In the genomic region with DNA sequence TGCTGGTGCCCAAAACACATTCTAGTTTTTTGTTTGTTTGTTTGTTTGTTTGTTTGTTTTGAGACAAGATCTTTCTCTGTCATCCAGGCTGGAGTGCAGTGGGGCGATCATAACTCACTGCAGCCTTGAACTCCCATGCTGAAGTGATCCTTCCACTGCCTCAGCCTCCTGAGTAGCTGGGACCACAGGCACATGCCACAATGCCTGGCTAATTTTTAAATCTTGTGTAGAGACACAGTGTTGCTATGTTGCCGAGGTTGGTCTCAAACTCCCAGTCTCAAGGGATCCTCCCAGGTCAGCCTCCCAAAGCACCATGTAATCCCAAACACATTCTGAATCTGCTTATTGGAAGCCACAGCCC, we compare ENCODE assay signal across 16 cellular contexts. TPM values are rescaled to one million over a fixed set of nuclear protein-coding genes. Genes with fewer than 3 reads are reported as not detected.
DNase-seq lines count a peak whose midpoint lies in the region; ATAC-seq lines count a peak whose summit lies in the region.
"Had no signal": no experiment of that assay in that cellular context is flagged by ENCODE, and none has a peak within 500 bp of the region (broad histone marks: within the 10 kb centered on the region; RNA-seq: fewer than 3 reads in every experiment).

No MANE protein-coding gene starts in this region.

- H3K36me3 Mint-ChIP-seq in activated T-helper 2 cell treated with anti-CD3 and anti-CD28 coated beads, Interferon-gamma antibody, Interleukin-2, Interleukin-4, amounts not matched to agents 10 μg/mL and 5 μg/mL and 100 μg/mL, durations not matched to agents 14 hours and 24 hours and 36 hours (ENCODE audit: low read depth), result peaks cover 8% of the 10 kb centered on the region
- H3K36me3 Mint-ChIP-seq: CD8-positive, alpha-beta T cell had no signal

- H3K4me1 Mint-ChIP-seq in stimulated activated naive CD8-positive, alpha-beta T cell treated with anti-CD3 and anti-CD28 coated beads, Interleukin-15, amount 100 ng/mL, for 72 hours, result peaks cover 5% of the 10 kb centered on the region
- peaks cover 3% of the 10 kb centered on the region for H3K4me1 Mint-ChIP-seq in activated T-helper 2 cell treated with anti-CD3 and anti-CD28 coated beads, Interferon-gamma antibody, Interleukin-2, Interleukin-4, amounts not matched to agents 10 μg/mL and 5 μg/mL and 100 μg/mL, durations not matched to agents 14 hours and 24 hours and 36 hours (ENCODE audit: low read depth)
- H3K4me1 Mint-ChIP-seq: CD4-positive, CD25-positive, alpha-beta regulatory T cell had no signal

- peak; percentile 40 for DNase-seq in NCI-H82 (lab: John Stamatoyannopoulos, UW)
- no peak for DNase-seq in NCI-H82 treated with DMSO at 0.1 percent for 48 hours (lab: John Stamatoyannopoulos, UW; ENCODE audit: unreplicated experiment)
- DNase-seq in stimulated activated naive CD8-positive, alpha-beta T cell treated with anti-CD3 and anti-CD28 coated beads, Interleukin-15, amount 100 ng/mL, for 72 hours, result no peak
- no peak for DNase-seq in stimulated activated naive CD8-positive, alpha-beta T cell treated with anti-CD3 and anti-CD28 coated beads, Interleukin-15, Interleukin-2, amounts not matched to agents 100 U/mL and 50 U/mL, for 24 hours
- DNase-seq in posterior vena cava (ENCODE audit: low spot score), result peak; percentile 17
- DNase-seq in activated T-helper 2 cell treated with anti-CD3 and anti-CD28 coated beads, Interferon-gamma antibody, Interleukin-2, Interleukin-4, amounts not matched to agents 10 μg/mL and 5 μg/mL and 100 μg/mL, durations not matched to agents 14 hours and 24 hours and 36 hours (ENCODE audit: low spot score), result no peak
- no peak for DNase-seq in stimulated activated CD4-positive, alpha-beta T cell treated with anti-CD3 and anti-CD28 coated beads, Interleukin-4, amount 100 ng/mL, for 24 hours
- no peak for DNase-seq in SHP77 treated with DMSO at 0.1 percent for 48 hours (lab: John Stamatoyannopoulos, UW)
- DNase-seq: Caco-2; CD4-positive, CD25-positive, alpha-beta regulatory T cell; CD8-positive, alpha-beta T cell; DMS153; DND-41; GOT3; HFFc6 had no signal

- intact Hi-C loops in posterior vena cava (cut with DNase I), result loop anchor here in 1 of 2 donors (10.0 kb wide), 1 partner anchor 130 kb away; no protein-coding TSS in a partner anchor
- intact Hi-C loops in activated T-helper 2 cell treated with anti-CD3 and anti-CD28 coated beads, Interferon-gamma antibody, Interleukin-2, Interleukin-4, amounts not matched to agents 10 μg/mL and 5 μg/mL and 100 μg/mL, durations not matched to agents 14 hours and 24 hours and 36 hours (cut with micrococcal nuclease), result no loop called here

- H3K9me3 Mint-ChIP-seq in stimulated activated naive CD8-positive, alpha-beta T cell treated with anti-CD3 and anti-CD28 coated beads, Interleukin-15, amount 100 ng/mL, for 72 hours, result peaks cover 14 to 26% of the 10 kb centered on the region in 2 donors
- peaks cover 8% of the 10 kb centered on the region for H3K9me3 Mint-ChIP-seq in activated T-helper 2 cell treated with anti-CD3 and anti-CD28 coated beads, Interferon-gamma antibody, Interleukin-2, Interleukin-4, amounts not matched to agents 10 μg/mL and 5 μg/mL and 100 μg/mL, durations not matched to agents 14 hours and 24 hours and 36 hours

- H3K4me3 Mint-ChIP-seq in stimulated activated naive CD8-positive, alpha-beta T cell treated with anti-CD3 and anti-CD28 coated beads, Interleukin-15, amount 100 ng/mL, for 72 hours, result no peak overlapping the region
- no peak overlapping the region for H3K4me3 Mint-ChIP-seq in activated T-helper 2 cell treated with anti-CD3 and anti-CD28 coated beads, Interferon-gamma antibody, Interleukin-2, Interleukin-4, amounts not matched to agents 10 μg/mL and 5 μg/mL and 100 μg/mL, durations not matched to agents 14 hours and 24 hours and 36 hours (ENCODE audit: low read depth)
- H3K4me3 Mint-ChIP-seq: B cell; CD4-positive, CD25-positive, alpha-beta regulatory T cell; CD8-positive, alpha-beta T cell; HFFc6 had no signal

- ATAC-seq in stimulated activated naive CD8-positive, alpha-beta T cell treated with anti-CD3 and anti-CD28 coated beads, Interleukin-15, amount 100 ng/mL, for 72 hours, result peak; percentile 58
- ATAC-seq in stimulated activated naive CD8-positive, alpha-beta T cell treated with anti-CD3 and anti-CD28 coated beads, Interleukin-15, Interleukin-2, amounts not matched to agents 100 U/mL and 50 U/mL, for 24 hours, result no peak
- ATAC-seq: CD8-positive, alpha-beta T cell had no signal

- peak overlapping the region in 1 of 2 donors; percentile 21 for H3K27ac Mint-ChIP-seq in stimulated activated naive CD8-positive, alpha-beta T cell treated with anti-CD3 and anti-CD28 coated beads, Interleukin-15, amount 100 ng/mL, for 72 hours
- H3K27ac Mint-ChIP-seq in activated T-helper 2 cell treated with anti-CD3 and anti-CD28 coated beads, Interferon-gamma antibody, Interleukin-2, Interleukin-4, amounts not matched to agents 10 μg/mL and 5 μg/mL and 100 μg/mL, durations not matched to agents 14 hours and 24 hours and 36 hours, result no peak overlapping the region
- H3K27ac Mint-ChIP-seq: B cell; CD4-positive, CD25-positive, alpha-beta regulatory T cell; CD8-positive, alpha-beta T cell; HFFc6 had no signal

- no peaks in the 10 kb centered on the region for H3K27me3 Mint-ChIP-seq in stimulated activated naive CD8-positive, alpha-beta T cell treated with anti-CD3 and anti-CD28 coated beads, Interleukin-15, amount 100 ng/mL, for 72 hours
- no peaks in the 10 kb centered on the region for H3K27me3 Mint-ChIP-seq in activated T-helper 2 cell treated with anti-CD3 and anti-CD28 coated beads, Interferon-gamma antibody, Interleukin-2, Interleukin-4, amounts not matched to agents 10 μg/mL and 5 μg/mL and 100 μg/mL, durations not matched to agents 14 hours and 24 hours and 36 hours (ENCODE audit: low read depth)
- H3K27me3 Mint-ChIP-seq: B cell had no signal

RNA-seq across cellular contexts. Expression of a gene that starts 15.8 kb away (rescaled TPM):
- 10 to 100 TPM; 13.7 to 20.2 TPM for total RNA-seq in posterior vena cava
- 11.3 and 11.4 TPM in 2 replicates for total RNA-seq in activated T-helper 2 cell treated with anti-CD3 and anti-CD28 coated beads, Interferon-gamma antibody, Interleukin-2, Interleukin-4, amounts not matched to agents 10 μg/mL and 5 μg/mL and 100 μg/mL, durations not matched to agents 14 hours and 24 hours and 36 hours

RNA-seq across cellular contexts. Expression of a gene that starts 50.9 kb away (rescaled TPM):
- not detected for total RNA-seq in posterior vena cava
- not detected in 2 replicates for total RNA-seq in activated T-helper 2 cell treated with anti-CD3 and anti-CD28 coated beads, Interferon-gamma antibody, Interleukin-2, Interleukin-4, amounts not matched to agents 10 μg/mL and 5 μg/mL and 100 μg/mL, durations not matched to agents 14 hours and 24 hours and 36 hours
- total RNA-seq: B cell; Caco-2; CD8-positive, alpha-beta T cell; HFFc6 had no signal

Comparison
In these comparisons a context has a peak if more than half of its experiments do, and no peak if none do; other contexts are left out.
1. DNase-seq: peak in NCI-H82 (single experiment) and posterior vena cava (single experiment); none in NCI-H82 treated with DMSO at 0.1 percent for 48 hours (single experiment), stimulated activated naive CD8-positive, alpha-beta T cell treated with anti-CD3 and anti-CD28 coated beads, Interleukin-15, amount 100 ng/mL, for 72 hours (0 of 2), stimulated activated naive CD8-positive, alpha-beta T cell treated with anti-CD3 and anti-CD28 coated beads, Interleukin-15, Interleukin-2, amounts not matched to agents 100 U/mL and 50 U/mL, for 24 hours (single experiment), activated T-helper 2 cell treated with anti-CD3 and anti-CD28 coated beads, Interferon-gamma antibody, Interleukin-2, Interleukin-4, amounts not matched to agents 10 μg/mL and 5 μg/mL and 100 μg/mL, durations not matched to agents 14 hours and 24 hours and 36 hours (single experiment), stimulated activated CD4-positive, alpha-beta T cell treated with anti-CD3 and anti-CD28 coated beads, Interleukin-4, amount 100 ng/mL, for 24 hours (single experiment) and SHP77 treated with DMSO at 0.1 percent for 48 hours (single experiment).